In the genomic region with DNA sequence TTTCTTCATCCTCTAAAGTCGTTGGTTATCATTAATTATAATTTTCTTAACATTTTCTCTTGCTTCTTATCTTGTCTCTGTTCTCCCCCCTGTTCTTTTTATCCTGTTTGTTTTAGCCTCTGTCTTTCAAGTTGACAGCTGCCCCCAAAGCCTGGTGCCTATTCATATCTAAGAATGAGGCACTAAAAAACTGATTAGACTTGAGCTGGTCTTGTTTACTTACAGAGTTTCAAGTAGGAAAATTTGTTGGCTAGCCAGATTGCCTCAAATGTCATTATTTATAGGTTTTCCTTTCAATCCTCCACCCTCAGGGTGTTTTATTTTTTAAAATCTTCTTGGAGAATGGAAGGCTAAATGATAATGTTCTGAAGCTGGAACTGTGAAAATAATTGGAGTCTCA, we compare ENCODE assay signal across 26 cellular contexts.
"Had no signal": no experiment of that assay in that cellular context is flagged by ENCODE, and none has a peak within 500 bp of the region (broad histone marks: within the 10 kb centered on the region; RNA-seq: fewer than 3 reads in every experiment).

No MANE protein-coding gene starts in this region.

- ATAC-seq: activated CD8-positive, alpha-beta memory T cell treated with anti-CD3 and anti-CD28 coated beads, Interleukin-2, amount 10 ng/mL, durations not matched to agents 7 days and 5 days; activated naive CD8-positive, alpha-beta T cell treated with anti-CD3 and anti-CD28 coated beads, Interleukin-2, amount 50 U/mL, for 24 hours; Panc1 had no signal

- DNase-seq: activated CD4-positive, alpha-beta memory T cell treated with anti-CD3 and anti-CD28 coated beads, Interleukin-2, amount 10 ng/mL, durations not matched to agents 7 days and 5 days; activated CD4-positive, alpha-beta T cell treated with anti-CD3 and anti-CD28 coated beads for 1 hour; activated CD4-positive, alpha-beta T cell treated with anti-CD3 and anti-CD28 coated beads for 48 hours; activated CD4-positive, CD25-positive, alpha-beta regulatory T cell; activated CD8-positive, alpha-beta memory T cell treated with anti-CD3 and anti-CD28 coated beads for 24 hours; activated CD8-positive, alpha-beta memory T cell treated with anti-CD3 and anti-CD28 coated beads, Interleukin-2, amount 10 ng/mL, durations not matched to agents 7 days and 5 days; activated CD8-positive, alpha-beta memory T cell treated with anti-CD3 and anti-CD28 coated beads, Interleukin-2, amount 50 U/mL, for 48 hours; activated effector memory CD4-positive, alpha-beta T cell treated with Interleukin-2 at 50 U/mL for 16 hours; activated naive CD4-positive, alpha-beta T cell treated with anti-CD3 and anti-CD28 coated beads, Interleukin-2, amount 10 ng/mL, durations not matched to agents 7 days and 5 days; activated naive CD8-positive, alpha-beta T cell treated with anti-CD3 and anti-CD28 coated beads, Interleukin-2, amount 50 U/mL, for 24 hours; activated T-cell treated with anti-CD3 and anti-CD28 coated beads, Interleukin-2, amount 50 U/mL, for 48 hours; caudate nucleus; cerebellar nuclear complex; MM.1S; MV-4-11; NCI-H2081 treated with DMSO at 0.1 percent for 48 hours; NCI-H510A; NCI-H526; SHP77; SJCRH30; T1000; WERI-Rb-1 had no signal

- H3K27me3 ChIP-seq: SJCRH30 had no signal

- FAIRE-seq: bronchial epithelial cell had no signal

- H3K36me3 ChIP-seq: SJCRH30, WERI-Rb-1 had no signal

- H3K4me1 ChIP-seq: SJCRH30 had no signal

- H3K4me3 ChIP-seq: SJCRH30, SK-N-MC had no signal

- H3K9me3 ChIP-seq: SJCRH30 had no signal

- H3K4me2 ChIP-seq: KMS-11 had no signal

- H3K27ac ChIP-seq: KMS-11, SJCRH30, SK-N-MC, WERI-Rb-1 had no signal
